In the genomic region with DNA sequence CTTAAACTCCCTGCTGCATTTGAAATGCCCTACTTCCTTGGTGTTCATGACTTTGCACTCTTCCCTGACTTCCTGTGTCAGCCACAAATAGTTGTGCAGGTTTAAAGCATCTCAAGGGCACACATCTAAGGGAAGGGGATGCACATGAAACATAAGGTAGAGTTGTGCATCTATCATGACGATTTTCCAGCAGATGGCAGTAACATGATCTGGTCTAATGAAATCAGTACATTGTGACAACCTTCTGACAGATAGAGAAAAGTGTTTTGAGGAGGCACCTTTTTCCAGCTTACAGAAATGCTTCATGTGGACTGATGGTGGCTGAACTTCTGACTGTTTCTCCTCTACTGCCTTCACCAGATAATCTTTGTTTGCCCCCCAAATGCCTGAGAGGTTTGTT, we compare ENCODE assay signal across 10 cellular contexts.
A peak's percentile ranks its signal among the peaks of the same experiment; 100 is the strongest.
DNase-seq lines count a peak whose midpoint lies in the region; TF ChIP-seq lines count a peak whose summit lies in the region.
"Had no signal": no experiment of that assay in that cellular context is flagged by ENCODE, and none has a peak within 500 bp of the region (broad histone marks: within the 10 kb centered on the region; RNA-seq: fewer than 3 reads in every experiment).

No MANE protein-coding gene starts in this region.

- H2AFZ ChIP-seq in mammary epithelial cell (ENCODE audit: low read depth, low read length) = peak overlapping the region; percentile 15

- CTCF ChIA-PET in mammary epithelial cell (lab: Charles Lee; ENCODE audit: low non-redundant PET) = interaction anchor here (0.6 kb wide), 1 partner anchor 85 kb away, joined by 7 read pairs; no protein-coding TSS in a partner anchor

- no peaks in the 10 kb centered on the region for H3K79me2 ChIP-seq in mammary epithelial cell (ENCODE audit: insufficient read depth, low read length)

- in situ Hi-C loops in mammary epithelial cell (cut with MboI; ENCODE audit: low sequenced_read_pairs in 2 of 2) = loop anchor here in 1 of 2 donors (5.0 kb wide), 1 partner anchor 85 kb away; no protein-coding TSS in a partner anchor

- TF ChIP-seq POLR2A in Peyer's patch (IDR thresholded peaks at IDR 0.05) = no peak

- H3K36me3 ChIP-seq in mammary epithelial cell (ENCODE audit: insufficient read depth, low read length) (no peaks in the 10 kb centered on the region), Peyer's patch (no peaks in the 10 kb centered on the region)

- H3K27ac ChIP-seq in mammary epithelial cell (ENCODE audit: insufficient read depth, low read depth, low read length) = no peak overlapping the region
- no peak overlapping the region for H3K27ac ChIP-seq in Peyer's patch

- dilution Hi-C loops in mammary epithelial cell (cut with HindIII; ENCODE audit: low sequenced_read_pairs) = no loop called here

- DNase-seq in GM12865 (ENCODE audit: low read depth) = peak; percentile 4
- DNase-seq in NCI-H2171 treated with DMSO at 0.1 percent for 48 hours (lab: John Stamatoyannopoulos, UW) = peak; percentile 81
- DNase-seq in mammary epithelial cell = peak; percentile 30
- DNase-seq in myocyte (ENCODE audit: low read depth) = peak; percentile 43
- no peak for DNase-seq in CD1c-positive myeloid dendritic cell (ENCODE audit: extremely low spot score)
- no peak for DNase-seq in Peyer's patch
- DNase-seq in middle frontal gyrus (ENCODE audit: extremely low spot score, low spot score) = no peak
- no peak for DNase-seq in activated naive CD4-positive, alpha-beta T cell (lab: John Stamatoyannopoulos, UW)
- DNase-seq: effector memory CD4-positive, alpha-beta T cell; naive thymus-derived CD4-positive, alpha-beta T cell had no signal

- intact Hi-C loops in mammary epithelial cell (cut with micrococcal nuclease) = loop anchor here (1.0 to 5.0 kb wide), 3 partner anchors 54 to 590 kb away; no protein-coding TSS in a partner anchor

- H3K9me3 ChIP-seq in mammary epithelial cell (replicated peaks; ENCODE audit: insufficient read depth, low read length) (no peaks in the 10 kb centered on the region), Peyer's patch (no peaks in the 10 kb centered on the region)

- no peak overlapping the region for H3K9ac ChIP-seq in mammary epithelial cell (ENCODE audit: insufficient read depth, low read length)

- TF ChIP-seq CTCF in GM12865 (IDR thresholded peaks at IDR 0.05; ENCODE audit: insufficient read depth, low read depth, low read length, missing control alignments) (no peak), mammary epithelial cell (conservative IDR thresholded peaks at IDR 0.05 in 1 of 2, IDR thresholded peaks at IDR 0.05 in 1 of 2; ENCODE audit: extremely low read depth in 1 of 2, insufficient read depth in 1 of 2, low read depth in 1 of 2, low read length in 2 of 2) (peak; percentile 36 to 49), Peyer's patch (IDR thresholded peaks at IDR 0.05) (no peak)

- WGBS in mammary epithelial cell (ENCODE audit: low coverage, missing lambda C conversion rate) = 25% methylated on average over 1 of the region's 1 CpG

- H3K4me2 ChIP-seq in mammary epithelial cell (ENCODE audit: insufficient read depth, low read depth, low read length) = no peak overlapping the region

- no peaks in the 10 kb centered on the region for H3K4me1 ChIP-seq in mammary epithelial cell (ENCODE audit: insufficient read depth, low read length)
- no peaks in the 10 kb centered on the region for H3K4me1 ChIP-seq in Peyer's patch

- no peaks in the 10 kb centered on the region for H4K20me1 ChIP-seq in mammary epithelial cell (ENCODE audit: insufficient read depth, low read length)

- H3K27me3 ChIP-seq in mammary epithelial cell (ENCODE audit: insufficient read depth, low read length) = no peaks in the 10 kb centered on the region
- H3K27me3 ChIP-seq in Peyer's patch = no peaks in the 10 kb centered on the region

- H3K4me3 ChIP-seq in GM12865 (ENCODE audit: low read depth, low read length) (no peak overlapping the region), mammary epithelial cell (replicated peaks in 1 of 3; ENCODE audit: insufficient read depth in 1 of 3, low read depth in 2 of 3, low read length in 3 of 3) (no peak overlapping the region), Peyer's patch (no peak overlapping the region)

- no TSS peak for BruUV-seq in mammary epithelial cell (replicated peaks; lab: Mats Ljungman, UMichigan)

Comparison
In these comparisons a context has a peak if more than half of its experiments do, and no peak if none do; other contexts are left out.
1. DNase-seq: peak in GM12865 (single experiment), NCI-H2171 treated with DMSO at 0.1 percent for 48 hours (single experiment), mammary epithelial cell (single experiment) and myocyte (single experiment); none in CD1c-positive myeloid dendritic cell (single experiment), Peyer's patch (0 of 3), middle frontal gyrus (single experiment) and activated naive CD4-positive, alpha-beta T cell (0 of 4).
2. CTCF ChIP-seq: peak in mammary epithelial cell (2 of 2); none in GM12865 (single experiment) and Peyer's patch (0 of 6).